ENCODE assay signal across 25 cellular contexts in genomic region chr20:34887023-34887422, GRCh38.
"Had no signal": no experiment of that assay in that cellular context is flagged by ENCODE, and none has a peak within 500 bp of the region (broad histone marks: within the 10 kb centered on the region; RNA-seq: fewer than 3 reads in every experiment).

No MANE protein-coding gene starts in this region.

- H3K4me1 ChIP-seq: breast epithelium, testis had no signal

- FAIRE-seq: endothelial cell of umbilical vein, frontal cortex, islet of Langerhans had no signal

- H3K27ac ChIP-seq: adrenal gland, breast epithelium, colonic mucosa, dorsolateral prefrontal cortex, testis, upper lobe of left lung had no signal

- H3K27me3 ChIP-seq: adrenal gland, breast epithelium, colonic mucosa, dorsolateral prefrontal cortex, testis, upper lobe of left lung had no signal

- DNase-seq: activated CD4-positive, alpha-beta T cell treated with anti-CD3 and anti-CD28 coated beads, Interleukin-2, amount 10 ng/mL, durations not matched to agents 7 days and 5 days; activated CD8-positive, alpha-beta T cell treated with anti-CD3 and anti-CD28 coated beads for 36 hours; activated naive CD4-positive, alpha-beta T cell; adrenal gland; colonic mucosa; dorsolateral prefrontal cortex; effector memory CD8-positive, alpha-beta T cell; left ventricle myocardium superior; mammary epithelial cell; midbrain; natural killer cell; retina; stimulated activated CD4-positive, alpha-beta T cell treated with anti-CD3 and anti-CD28 coated beads, Interleukin-2, amount 100 ng/mL, for 48 hours; stimulated activated CD8-positive, alpha-beta memory T cell treated with anti-CD3 and anti-CD28 coated beads, Interleukin-4, amount 100 ng/mL, for 48 hours; stimulated activated naive B cell treated with anti-CD40 and anti-IgM and Interleukin-4, amounts not matched to agents 10 μg/mL and 1 μg/mL and 100 μg/mL, for 72 hours; T1000; testis; upper lobe of left lung had no signal

- ATAC-seq: activated CD4-positive, CD25-positive, alpha-beta regulatory T cell treated with anti-CD3 and anti-CD28 coated beads, Interleukin-2, amount 50 U/mL, for 24 hours; activated CD8-positive, alpha-beta T cell treated with anti-CD3 and anti-CD28 coated beads for 36 hours; activated T-helper 17 cell treated with anti-CD3 and anti-CD28 coated beads, Interleukin-2, amount 50 U/mL, for 72 hours; effector memory CD8-positive, alpha-beta T cell; esophagus mucosa; left ventricle myocardium superior; natural killer cell; stimulated activated naive B cell treated with anti-CD40 and anti-IgM and Interleukin-4, amounts not matched to agents 10 μg/mL and 1 μg/mL and 100 μg/mL, for 72 hours had no signal

- H3K9me3 ChIP-seq: adrenal gland, breast epithelium, colonic mucosa, testis, upper lobe of left lung had no signal

- H3K4me3 ChIP-seq: adrenal gland, breast epithelium, colonic mucosa, dorsolateral prefrontal cortex, testis, upper lobe of left lung had no signal
